In the genomic region with DNA sequence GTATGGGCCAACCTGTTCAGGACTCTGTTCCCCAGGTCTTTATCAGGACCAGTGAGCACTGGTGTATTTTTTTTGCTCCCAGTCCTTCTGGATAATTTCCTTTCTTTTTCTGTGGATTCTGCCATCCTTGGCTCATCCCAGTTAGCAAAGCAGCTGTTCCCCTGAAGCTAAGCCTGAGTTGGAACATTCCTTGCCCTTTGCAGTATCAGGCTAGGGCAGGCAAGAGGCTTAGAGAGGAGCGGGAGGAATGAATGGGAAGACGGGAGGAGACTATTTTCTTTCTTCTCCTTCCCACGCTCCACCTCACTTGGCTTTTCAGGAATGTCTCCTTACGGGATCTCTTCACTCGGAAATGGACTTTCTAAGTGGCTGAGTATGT, we compare ENCODE assay signal across 2 cellular contexts.
A peak's percentile ranks its signal among the peaks of the same experiment; 100 is the strongest.
TF ChIP-seq lines count a peak whose summit lies in the region.

No MANE protein-coding gene starts in this region.

TF ChIP-seq in IMR-90, 13 proteins besides CTCF, POLR2A, EP300 and RAD21:
- TF ChIP-seq RFX5 (IDR thresholded peaks at IDR 0.05; ENCODE audit: low read depth, low read length) (no peak), BHLHE40 (IDR thresholded peaks at IDR 0.05; ENCODE audit: low read depth, low read length) (no peak), MXI1 (IDR thresholded peaks at IDR 0.05; ENCODE audit: borderline replicate concordance, low read depth, low read length) (no peak), MAZ (IDR thresholded peaks at IDR 0.05; ENCODE audit: borderline replicate concordance, low read depth, low read length) (no peak), CHD1 (IDR thresholded peaks at IDR 0.05; ENCODE audit: low read depth, low read length) (no peak), FOS (IDR thresholded peaks at IDR 0.05; ENCODE audit: low read depth, low read length) (no peak), RCOR1 (IDR thresholded peaks at IDR 0.05; ENCODE audit: insufficient replicate concordance, low read length) (no peak)
- TF ChIP-seq, protein P1, sequence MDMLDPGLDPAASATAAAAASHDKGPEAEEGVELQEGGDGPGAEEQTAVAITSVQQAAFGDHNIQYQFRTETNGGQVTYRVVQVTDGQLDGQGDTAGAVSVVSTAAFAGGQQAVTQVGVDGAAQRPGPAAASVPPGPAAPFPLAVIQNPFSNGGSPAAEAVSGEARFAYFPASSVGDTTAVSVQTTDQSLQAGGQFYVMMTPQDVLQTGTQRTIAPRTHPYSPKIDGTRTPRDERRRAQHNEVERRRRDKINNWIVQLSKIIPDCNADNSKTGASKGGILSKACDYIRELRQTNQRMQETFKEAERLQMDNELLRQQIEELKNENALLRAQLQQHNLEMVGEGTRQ (IDR thresholded peaks at IDR 0.05; ENCODE audit: low read depth, low read length): no peak
- TF ChIP-seq, protein P2, sequence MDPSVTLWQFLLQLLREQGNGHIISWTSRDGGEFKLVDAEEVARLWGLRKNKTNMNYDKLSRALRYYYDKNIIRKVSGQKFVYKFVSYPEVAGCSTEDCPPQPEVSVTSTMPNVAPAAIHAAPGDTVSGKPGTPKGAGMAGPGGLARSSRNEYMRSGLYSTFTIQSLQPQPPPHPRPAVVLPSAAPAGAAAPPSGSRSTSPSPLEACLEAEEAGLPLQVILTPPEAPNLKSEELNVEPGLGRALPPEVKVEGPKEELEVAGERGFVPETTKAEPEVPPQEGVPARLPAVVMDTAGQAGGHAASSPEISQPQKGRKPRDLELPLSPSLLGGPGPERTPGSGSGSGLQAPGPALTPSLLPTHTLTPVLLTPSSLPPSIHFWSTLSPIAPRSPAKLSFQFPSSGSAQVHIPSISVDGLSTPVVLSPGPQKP (IDR thresholded peaks at IDR 0.05; ENCODE audit: borderline replicate concordance, low read depth, low read length): no peak
TF ChIP-seq in IMR-90: peak in this region for 0.

TF ChIP-seq in H1, 55 proteins besides CTCF, POLR2A, EP300 and RAD21:
- TF ChIP-seq TAF1 (IDR thresholded peaks at IDR 0.05; ENCODE audit: low read depth, low read length): peak; percentile 31; the same call in 1 of the 2 replicates
- TF ChIP-seq TAF7 (optimal IDR thresholded peaks at IDR 0.05; ENCODE audit: borderline replicate concordance, low read depth, low read length): peak; percentile 9
- no peak for TF ChIP-seq GABPA (IDR thresholded peaks at IDR 0.05; ENCODE audit: borderline replicate concordance, insufficient read depth, low read length)
- TF ChIP-seq TEAD4 (IDR thresholded peaks at IDR 0.05; ENCODE audit: low read depth, low read length): peak; percentile 28; the same call in 1 of the 2 replicates
- peak; percentile 94 for TF ChIP-seq ASH2L (IDR thresholded peaks at IDR 0.05; ENCODE audit: low read length)
- no peak for TF ChIP-seq RXRA (IDR thresholded peaks at IDR 0.05; ENCODE audit: insufficient read depth, low read depth, low read length)
- TF ChIP-seq JUND (IDR thresholded peaks at IDR 0.05; ENCODE audit: low read length): peak; percentile 61; the same call in 1 of the 2 replicates
- TF ChIP-seq RBBP5 (IDR thresholded peaks at IDR 0.05; ENCODE audit: borderline replicate concordance, low read depth, low read length): peak; percentile 94; the same call in 1 of the 2 replicates
TF ChIP-seq in H1: peak in this region for 6.
